10 cellular contexts compared by ENCODE assay signal in the genomic region with DNA sequence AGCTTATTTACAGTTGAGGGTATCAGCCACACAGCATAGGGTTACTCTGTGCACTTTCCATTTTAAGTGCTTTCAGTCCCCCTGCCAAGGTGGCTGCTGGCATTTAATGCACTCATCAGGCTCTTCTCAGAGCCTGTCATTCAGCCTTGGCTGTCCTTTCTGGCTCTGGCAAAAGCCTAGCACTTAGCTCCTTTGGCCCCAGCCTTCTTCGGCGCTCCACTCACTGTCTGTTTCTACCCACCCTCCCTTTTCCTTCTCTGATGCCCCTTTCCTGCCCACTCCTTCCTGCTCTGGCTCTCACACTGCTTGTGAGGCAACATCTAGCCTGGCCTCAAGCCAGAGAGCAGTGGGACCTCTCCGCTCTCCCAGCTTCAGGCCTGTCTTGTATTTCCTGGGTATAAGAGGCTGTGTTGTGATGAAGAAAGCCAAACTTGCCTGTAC.
DNase-seq lines count a peak whose midpoint lies in the region; ATAC-seq and TF ChIP-seq lines count a peak whose summit lies in the region.
"Had no signal": no experiment of that assay in that cellular context is flagged by ENCODE, and none has a peak within 500 bp of the region (broad histone marks: within the 10 kb centered on the region; RNA-seq: fewer than 3 reads in every experiment).

No MANE protein-coding gene starts in this region.

- intact Hi-C loops in Right ventricle myocardium superior (cut with DNase I) (no loop called here), sigmoid colon (cut with DNase I) (no loop called here)
- intact Hi-C loops in activated T-helper 1 cell treated with anti-CD3 and anti-CD28 coated beads, Interleukin-12 subunit alpha, Interleukin-12 subunit beta, Interleukin-2, Interleukin-4 antibody, amounts not matched to agents 30 ng/mL and 10 ng/mL and 1 ng/mL, durations not matched to agents 14 hours and 24 hours and 36 hours (cut with micrococcal nuclease) = no loop called here

- H3F3A ChIP-seq in smooth muscle cell (ENCODE audit: low read depth) = no peaks in the 10 kb centered on the region

- no peaks in the 10 kb centered on the region for H3K9me3 ChIP-seq in HEK293 (ENCODE audit: control insufficient read depth, insufficient read depth, low read depth, low read length)
- H3K9me3 ChIP-seq in adipocyte (ENCODE audit: control insufficient read depth, low read length) = no peaks in the 10 kb centered on the region
- no peaks in the 10 kb centered on the region for H3K9me3 ChIP-seq in smooth muscle cell (replicated peaks; ENCODE audit: low read depth)
- no peaks in the 10 kb centered on the region for H3K9me3 ChIP-seq in sigmoid colon

- peaks cover 7% of the 10 kb centered on the region for H3K27me3 Mint-ChIP-seq in activated T-helper 1 cell treated with anti-CD3 and anti-CD28 coated beads, Interleukin-12 subunit alpha, Interleukin-12 subunit beta, Interleukin-2, Interleukin-4 antibody, amounts not matched to agents 30 ng/mL and 10 ng/mL and 1 ng/mL, durations not matched to agents 14 hours and 24 hours and 36 hours (ENCODE audit: insufficient read depth)

- no peaks in the 10 kb centered on the region for H3K27me3 ChIP-seq in adipocyte (replicated peaks; ENCODE audit: control insufficient read depth, insufficient read depth, low read length)
- H3K27me3 ChIP-seq in smooth muscle cell (ENCODE audit: low read depth) = no peaks in the 10 kb centered on the region
- H3K27me3 ChIP-seq in sigmoid colon = no peaks in the 10 kb centered on the region

- H3K9ac ChIP-seq in adipocyte (ENCODE audit: low read length) = no peak overlapping the region
- H3K9ac ChIP-seq in smooth muscle cell (ENCODE audit: low read depth) = no peak overlapping the region

- no peak overlapping the region for H3K27ac Mint-ChIP-seq in activated T-helper 1 cell treated with anti-CD3 and anti-CD28 coated beads, Interleukin-12 subunit alpha, Interleukin-12 subunit beta, Interleukin-2, Interleukin-4 antibody, amounts not matched to agents 30 ng/mL and 10 ng/mL and 1 ng/mL, durations not matched to agents 14 hours and 24 hours and 36 hours
- H3K27ac Mint-ChIP-seq: immature natural killer cell; stimulated activated memory B cell treated with anti-CD40 and anti-IgM and Interleukin-4, amounts not matched to agents 10 μg/mL and 1 μg/mL and 100 μg/mL, for 72 hours had no signal

- CTCF ChIA-PET in HEK293 (lab: Yijun Ruan, JAX) = no interaction called here

- H4K20me1 ChIP-seq in smooth muscle cell (ENCODE audit: low read depth) = no peaks in the 10 kb centered on the region

- H3K36me3 ChIP-seq in HEK293 (ENCODE audit: control insufficient read depth in 2 of 2, insufficient read depth in 1 of 2, low read length in 2 of 2) (no peaks in the 10 kb centered on the region), adipocyte (ENCODE audit: control insufficient read depth, insufficient read depth, low read length, severe bottlenecking) (no peaks in the 10 kb centered on the region), smooth muscle cell (ENCODE audit: low read depth) (no peaks in the 10 kb centered on the region), sigmoid colon (no peaks in the 10 kb centered on the region)

- ATAC-seq in Right ventricle myocardium superior (ENCODE audit: poor library complexity) = peak; percentile 88
- ATAC-seq in GM19395 (IDR thresholded peaks at IDR 0.05; ENCODE audit: unreplicated experiment) = no peak
- ATAC-seq: stimulated activated memory B cell treated with anti-CD40 and anti-IgM and Interleukin-4, amounts not matched to agents 10 μg/mL and 1 μg/mL and 100 μg/mL, for 72 hours had no signal

- H3K4me1 ChIP-seq in HEK293 (ENCODE audit: control insufficient read depth, insufficient read depth, low read length) (peaks cover 3% of the 10 kb centered on the region; the same call in 1 of the 2 replicates), adipocyte (ENCODE audit: control insufficient read depth, insufficient read depth, low read length) (peaks cover 20% of the 10 kb centered on the region), smooth muscle cell (ENCODE audit: low read depth) (no peaks in the 10 kb centered on the region), sigmoid colon (peaks cover 0 to 25% (median 7%) of the 10 kb centered on the region in 4 donors)

- TF ChIP-seq CTCF in HEK293 (tag by site-specific recombination; IDR thresholded peaks at IDR 0.05) = no peak
- TF ChIP-seq CTCF in smooth muscle cell (IDR thresholded peaks at IDR 0.05; ENCODE audit: borderline replicate concordance, insufficient read depth, poor library complexity, severe bottlenecking) = no peak
- TF ChIP-seq CTCF in sigmoid colon (IDR thresholded peaks at IDR 0.05) = no peak

- H2AFZ ChIP-seq in smooth muscle cell (ENCODE audit: low read depth) = no peak overlapping the region

- H3K36me3 Mint-ChIP-seq in activated T-helper 1 cell treated with anti-CD3 and anti-CD28 coated beads, Interleukin-12 subunit alpha, Interleukin-12 subunit beta, Interleukin-2, Interleukin-4 antibody, amounts not matched to agents 30 ng/mL and 10 ng/mL and 1 ng/mL, durations not matched to agents 14 hours and 24 hours and 36 hours (ENCODE audit: low read depth) = no peaks in the 10 kb centered on the region
- H3K36me3 Mint-ChIP-seq: immature natural killer cell; stimulated activated memory B cell treated with anti-CD40 and anti-IgM and Interleukin-4, amounts not matched to agents 10 μg/mL and 1 μg/mL and 100 μg/mL, for 72 hours had no signal

- no peaks in the 10 kb centered on the region for H3K79me2 ChIP-seq in smooth muscle cell (ENCODE audit: low read depth)

- no peak for TF ChIP-seq EP300 in sigmoid colon (IDR thresholded peaks at IDR 0.05)

- H3K4me3 ChIP-seq in HEK293 (ENCODE audit: low read depth, low read length) (no peak overlapping the region), adipocyte (ENCODE audit: low read length) (no peak overlapping the region), smooth muscle cell (no peak overlapping the region), sigmoid colon (no peak overlapping the region)

- peak overlapping the region; percentile 41 for H3K4me2 ChIP-seq in smooth muscle cell

- H3K4me3 Mint-ChIP-seq in activated T-helper 1 cell treated with anti-CD3 and anti-CD28 coated beads, Interleukin-12 subunit alpha, Interleukin-12 subunit beta, Interleukin-2, Interleukin-4 antibody, amounts not matched to agents 30 ng/mL and 10 ng/mL and 1 ng/mL, durations not matched to agents 14 hours and 24 hours and 36 hours = no peak overlapping the region
- H3K4me3 Mint-ChIP-seq: immature natural killer cell; stimulated activated memory B cell treated with anti-CD40 and anti-IgM and Interleukin-4, amounts not matched to agents 10 μg/mL and 1 μg/mL and 100 μg/mL, for 72 hours had no signal

- H3K4me1 Mint-ChIP-seq in activated T-helper 1 cell treated with anti-CD3 and anti-CD28 coated beads, Interleukin-12 subunit alpha, Interleukin-12 subunit beta, Interleukin-2, Interleukin-4 antibody, amounts not matched to agents 30 ng/mL and 10 ng/mL and 1 ng/mL, durations not matched to agents 14 hours and 24 hours and 36 hours (ENCODE audit: low read depth) = no peaks in the 10 kb centered on the region
- H3K4me1 Mint-ChIP-seq: immature natural killer cell; stimulated activated memory B cell treated with anti-CD40 and anti-IgM and Interleukin-4, amounts not matched to agents 10 μg/mL and 1 μg/mL and 100 μg/mL, for 72 hours had no signal

- DNase-seq in adipocyte (ENCODE audit: low read depth) (peak; percentile 63), Right ventricle myocardium superior (peak; percentile 61), smooth muscle cell (lab: John Stamatoyannopoulos, UW; ENCODE audit: unreplicated experiment) (peak; percentile 9), sigmoid colon (no peak), SIG-M5 (lab: John Stamatoyannopoulos, UW) (no peak)
- no peak for DNase-seq in activated T-helper 1 cell treated with anti-CD3 and anti-CD28 coated beads, Interleukin-12 subunit alpha, Interleukin-12 subunit beta, Interleukin-2, Interleukin-4 antibody, amounts not matched to agents 30 ng/mL and 10 ng/mL and 1 ng/mL, durations not matched to agents 14 hours and 24 hours and 36 hours (ENCODE audit: low spot score)
- DNase-seq: immature natural killer cell had no signal

- no peak for TF ChIP-seq POLR2A in sigmoid colon (IDR thresholded peaks at IDR 0.05)

- WGBS in smooth muscle cell (ENCODE audit: low lambda C conversion rate) = 46% methylated on average over 3 of the region's 3 CpGs
- 51 to 90% methylated on average over 3 of the region's 3 CpGs for WGBS in sigmoid colon, 2 donors

- H3K27ac ChIP-seq in HEK293 (ENCODE audit: extremely low read depth, low read depth, low read length) = no peak overlapping the region
- H3K27ac ChIP-seq in smooth muscle cell (ENCODE audit: low read depth) = no peak overlapping the region
- H3K27ac ChIP-seq in sigmoid colon = peak overlapping the region in 1 of 4 donors; percentile 32

- POLR2A ChIA-PET in HEK293 (lab: Yijun Ruan, JAX) = no interaction called here

- no peaks in the 10 kb centered on the region for H3K9me3 Mint-ChIP-seq in activated T-helper 1 cell treated with anti-CD3 and anti-CD28 coated beads, Interleukin-12 subunit alpha, Interleukin-12 subunit beta, Interleukin-2, Interleukin-4 antibody, amounts not matched to agents 30 ng/mL and 10 ng/mL and 1 ng/mL, durations not matched to agents 14 hours and 24 hours and 36 hours
- H3K9me3 Mint-ChIP-seq: immature natural killer cell; stimulated activated memory B cell treated with anti-CD40 and anti-IgM and Interleukin-4, amounts not matched to agents 10 μg/mL and 1 μg/mL and 100 μg/mL, for 72 hours had no signal

TF ChIP-seq in HEK293, 187 proteins besides CTCF, POLR2A, EP300 and RAD21 (continues in another document):
- peak; percentile 78 for TF ChIP-seq ZFHX2 (tag by site-specific recombination; conservative IDR thresholded peaks at IDR 0.05)
- no peak for TF ChIP-seq ZNF843 (tag by site-specific recombination; IDR thresholded peaks at IDR 0.05)
- no peak for TF ChIP-seq ZNF645 (tag by site-specific recombination; IDR thresholded peaks at IDR 0.05)
- TF ChIP-seq ZNF121 (tag by site-specific recombination; IDR thresholded peaks at IDR 0.05) = no peak
- TF ChIP-seq KLF8 (tag by site-specific recombination; IDR thresholded peaks at IDR 0.05) = no peak
- 0 out of 2 replicates have a peak, but pooled peaks have one; percentile 33 for TF ChIP-seq ZIC2 (tag by site-specific recombination; IDR thresholded peaks at IDR 0.05)
- 0 out of 2 replicates have a peak, but pooled peaks have one; percentile 18 for TF ChIP-seq ZNF600 (tag by site-specific recombination; IDR thresholded peaks at IDR 0.05)

Comparison
In these comparisons a context has a peak if more than half of its experiments do, and no peak if none do; other contexts are left out.
1. DNase-seq: peak in adipocyte (single experiment), Right ventricle myocardium superior (single experiment) and smooth muscle cell (single experiment); none in sigmoid colon (single experiment), activated T-helper 1 cell treated with anti-CD3 and anti-CD28 coated beads, Interleukin-12 subunit alpha, Interleukin-12 subunit beta, Interleukin-2, Interleukin-4 antibody, amounts not matched to agents 30 ng/mL and 10 ng/mL and 1 ng/mL, durations not matched to agents 14 hours and 24 hours and 36 hours (single experiment) and SIG-M5 (single experiment).